Comparison of ENCODE assay signal across 14 cellular contexts in genomic region chrX:47170861-47171692, GRCh38.
"Had no signal": no experiment of that assay in that cellular context is flagged by ENCODE, and none has a peak within 500 bp of the region (broad histone marks: within the 10 kb centered on the region; RNA-seq: fewer than 3 reads in every experiment).

No MANE protein-coding gene starts in this region.

- H3K4me3 Mint-ChIP-seq: activated naive CD4-positive, alpha-beta T cell treated with anti-CD3 and anti-CD28 coated beads for 36 hours; activated T-helper 17 cell treated with anti-CD3 and anti-CD28 coated beads, Interleukin-2, amount 50 U/mL, for 72 hours; naive thymus-derived CD8-positive, alpha-beta T cell; stimulated activated naive B cell treated with anti-CD40 and anti-IgM and Interleukin-4, amounts not matched to agents 10 μg/mL and 1 μg/mL and 100 μg/mL, for 72 hours; T-helper 1 cell treated with Interleukin-12 subunit alpha and Interleukin-12 subunit beta and Interleukin-4 antibody, amounts not matched to agents 30 μg/mL and 1 μg/mL, for 36 hours had no signal

- H3K27me3 ChIP-seq: ascending aorta, gastrocnemius medialis, thyroid gland had no signal

- DNase-seq: activated CD4-positive, alpha-beta T cell treated with anti-CD3 and anti-CD28 coated beads for 1 hour; activated naive CD4-positive, alpha-beta T cell treated with anti-CD3 and anti-CD28 coated beads for 36 hours; activated T-cell treated with anti-CD3 and anti-CD28 coated beads for 4 hours; cortex of kidney; effector CD4-positive, alpha-beta T cell; gastrocnemius medialis; mesenchymal stem cell; naive thymus-derived CD8-positive, alpha-beta T cell; stimulated activated naive B cell treated with anti-CD40 and anti-IgM and Interleukin-4, amounts not matched to agents 10 μg/mL and 1 μg/mL and 100 μg/mL, for 72 hours; thyroid gland had no signal

- H3K9me3 Mint-ChIP-seq: activated naive CD4-positive, alpha-beta T cell treated with anti-CD3 and anti-CD28 coated beads for 36 hours; activated T-helper 17 cell treated with anti-CD3 and anti-CD28 coated beads, Interleukin-2, amount 50 U/mL, for 72 hours; naive thymus-derived CD8-positive, alpha-beta T cell; stimulated activated naive B cell treated with anti-CD40 and anti-IgM and Interleukin-4, amounts not matched to agents 10 μg/mL and 1 μg/mL and 100 μg/mL, for 72 hours; T-helper 1 cell treated with Interleukin-12 subunit alpha and Interleukin-12 subunit beta and Interleukin-4 antibody, amounts not matched to agents 30 μg/mL and 1 μg/mL, for 36 hours had no signal

- H3K27ac ChIP-seq: ascending aorta, gastrocnemius medialis, pancreas, thyroid gland had no signal

- H3K27me3 Mint-ChIP-seq: activated T-helper 17 cell treated with anti-CD3 and anti-CD28 coated beads, Interleukin-2, amount 50 U/mL, for 72 hours; naive thymus-derived CD8-positive, alpha-beta T cell had no signal

- H3K27ac Mint-ChIP-seq: activated naive CD4-positive, alpha-beta T cell treated with anti-CD3 and anti-CD28 coated beads for 36 hours; activated T-helper 17 cell treated with anti-CD3 and anti-CD28 coated beads, Interleukin-2, amount 50 U/mL, for 72 hours; stimulated activated naive B cell treated with anti-CD40 and anti-IgM and Interleukin-4, amounts not matched to agents 10 μg/mL and 1 μg/mL and 100 μg/mL, for 72 hours; T-helper 1 cell treated with Interleukin-12 subunit alpha and Interleukin-12 subunit beta and Interleukin-4 antibody, amounts not matched to agents 30 μg/mL and 1 μg/mL, for 36 hours had no signal

- H3K4me1 ChIP-seq: ascending aorta, gastrocnemius medialis, pancreas, thyroid gland had no signal

- H3K4me3 ChIP-seq: ascending aorta, gastrocnemius medialis, pancreas, thyroid gland had no signal

- H3K9me3 ChIP-seq: ascending aorta, gastrocnemius medialis, pancreas, thyroid gland had no signal
